In the genomic region with DNA sequence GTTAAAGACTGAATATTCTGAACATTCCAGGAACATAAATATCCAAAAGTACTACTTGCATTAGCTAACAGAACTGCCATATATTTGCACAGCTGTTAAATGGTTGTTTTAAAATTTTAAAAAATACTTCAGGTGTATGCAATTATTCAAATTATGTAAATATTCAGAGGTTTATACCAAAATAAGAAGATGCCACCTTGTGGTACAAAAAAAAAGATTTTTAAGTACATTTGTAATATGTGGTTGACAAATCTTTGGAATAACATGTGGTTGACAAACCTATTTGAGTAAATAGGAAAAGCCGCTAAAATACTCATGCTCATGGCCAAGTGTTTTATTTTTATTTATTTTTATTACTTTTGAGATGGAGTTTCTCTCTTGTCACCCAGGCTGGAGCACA, we compare ENCODE assay signal across 1 cellular context.
TF ChIP-seq lines count a peak whose summit lies in the region.

No MANE protein-coding gene starts in this region.

TF ChIP-seq in HCT116, 20 proteins besides CTCF, POLR2A, EP300 and RAD21:
- TF ChIP-seq, protein P1, sequence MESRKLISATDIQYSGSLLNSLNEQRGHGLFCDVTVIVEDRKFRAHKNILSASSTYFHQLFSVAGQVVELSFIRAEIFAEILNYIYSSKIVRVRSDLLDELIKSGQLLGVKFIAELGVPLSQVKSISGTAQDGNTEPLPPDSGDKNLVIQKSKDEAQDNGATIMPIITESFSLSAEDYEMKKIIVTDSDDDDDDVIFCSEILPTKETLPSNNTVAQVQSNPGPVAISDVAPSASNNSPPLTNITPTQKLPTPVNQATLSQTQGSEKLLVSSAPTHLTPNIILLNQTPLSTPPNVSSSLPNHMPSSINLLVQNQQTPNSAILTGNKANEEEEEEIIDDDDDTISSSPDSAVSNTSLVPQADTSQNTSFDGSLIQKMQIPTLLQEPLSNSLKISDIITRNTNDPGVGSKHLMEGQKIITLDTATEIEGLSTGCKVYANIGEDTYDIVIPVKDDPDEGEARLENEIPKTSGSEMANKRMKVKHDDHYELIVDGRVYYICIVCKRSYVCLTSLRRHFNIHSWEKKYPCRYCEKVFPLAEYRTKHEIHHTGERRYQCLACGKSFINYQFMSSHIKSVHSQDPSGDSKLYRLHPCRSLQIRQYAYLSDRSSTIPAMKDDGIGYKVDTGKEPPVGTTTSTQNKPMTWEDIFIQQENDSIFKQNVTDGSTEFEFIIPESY (IDR thresholded peaks at IDR 0.05; ENCODE audit: extremely low read depth, insufficient replicate concordance, low read length), result no peak
- no peak for TF ChIP-seq ZNF274 (IDR thresholded peaks at IDR 0.05; ENCODE audit: low read depth, low read length)
- no peak for TF ChIP-seq CBX3 (IDR thresholded peaks at IDR 0.05; ENCODE audit: low read depth)
- no peak for TF ChIP-seq SRF (IDR thresholded peaks at IDR 0.05; ENCODE audit: low read depth)
- TF ChIP-seq EGR1 (IDR thresholded peaks at IDR 0.05; ENCODE audit: low read depth), result no peak
- TF ChIP-seq YY1 (IDR thresholded peaks at IDR 0.05; ENCODE audit: extremely low read depth, insufficient replicate concordance, low read depth, low read length), result no peak
- TF ChIP-seq JUND (IDR thresholded peaks at IDR 0.05), result no peak
- TF ChIP-seq SIN3A (IDR thresholded peaks at IDR 0.05; ENCODE audit: low read depth), result no peak
- TF ChIP-seq SP1 (IDR thresholded peaks at IDR 0.05; ENCODE audit: low read depth), result no peak
- no peak for TF ChIP-seq EZH2phosphoT487 (IDR thresholded peaks at IDR 0.05; ENCODE audit: borderline replicate concordance)
- TF ChIP-seq ZFX (IDR thresholded peaks at IDR 0.05), result no peak
- TF ChIP-seq EZH2 (IDR thresholded peaks at IDR 0.05), result no peak
- TF ChIP-seq TCF7L2 (IDR thresholded peaks at IDR 0.05; ENCODE audit: borderline replicate concordance, extremely low read depth, insufficient read depth, insufficient read length), result no peak
- no peak for TF ChIP-seq ELF1 (IDR thresholded peaks at IDR 0.05; ENCODE audit: borderline replicate concordance, low read depth)
- TF ChIP-seq, protein P2, sequence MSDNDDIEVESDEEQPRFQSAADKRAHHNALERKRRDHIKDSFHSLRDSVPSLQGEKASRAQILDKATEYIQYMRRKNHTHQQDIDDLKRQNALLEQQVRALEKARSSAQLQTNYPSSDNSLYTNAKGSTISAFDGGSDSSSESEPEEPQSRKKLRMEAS (IDR thresholded peaks at IDR 0.05), result no peak
- no peak for TF ChIP-seq CEBPB (IDR thresholded peaks at IDR 0.05; ENCODE audit: low read depth)
- TF ChIP-seq POLR2AphosphoS5 (IDR thresholded peaks at IDR 0.05; ENCODE audit: low read depth, low read length), result no peak
